ENCODE assay signal across 12 cellular contexts in genomic region chr6:35402136-35402855, GRCh38. TPM values are rescaled to one million over a fixed set of nuclear protein-coding genes. Genes with fewer than 3 reads are reported as not detected.
A peak's percentile ranks its signal among the peaks of the same experiment; 100 is the strongest.
DNase-seq lines count a peak whose midpoint lies in the region; ATAC-seq and TF ChIP-seq lines count a peak whose summit lies in the region.
"Had no signal": no experiment of that assay in that cellular context is flagged by ENCODE, and none has a peak within 500 bp of the region (broad histone marks: within the 10 kb centered on the region; RNA-seq: fewer than 3 reads in every experiment).

No MANE protein-coding gene starts in this region.

- POLR2A ChIA-PET in T-cell (lab: Charles Lee) = no interaction called here

- H3K9me3 ChIP-seq in lower lobe of right lung = no peaks in the 10 kb centered on the region
- H3K9me3 ChIP-seq: gastrocnemius medialis had no signal

- no peak overlapping the region for H3K4me3 ChIP-seq in lower lobe of right lung
- H3K4me3 ChIP-seq: gastrocnemius medialis had no signal

- intact Hi-C loops in lower lobe of right lung (cut with DNase I) (no loop called here), posterior vena cava (cut with DNase I) (no loop called here)

- TF ChIP-seq CTCF in C4-2B (conservative IDR thresholded peaks at IDR 0.05) (no peak), lower lobe of right lung (IDR thresholded peaks at IDR 0.05) (no peak)

- peak overlapping the region; percentile 23 to 36 for H3K27ac Mint-ChIP-seq in T-cell

- H3K27ac ChIP-seq in C4-2B (peak overlapping the region; percentile 13; the same call in 1 of the 2 replicates), lower lobe of right lung (no peak overlapping the region)
- H3K27ac ChIP-seq: gastrocnemius medialis had no signal

- no peak for DNase-seq in T-cell
- no peak for DNase-seq in lower lobe of right lung
- DNase-seq in posterior vena cava (ENCODE audit: low spot score) = no peak
- DNase-seq in stimulated activated CD4-positive, alpha-beta T cell treated with anti-CD3 and anti-CD28 coated beads, Interleukin-2, amount 100 ng/mL, for 48 hours = no peak
- DNase-seq: activated T-cell treated with anti-CD3 and anti-CD28 coated beads, Interleukin-2, amount 50 U/mL, for 4 hours; gastrocnemius medialis; mesenchymal stem cell; NCI-H1092 treated with DMSO at 0.1 percent for 48 hours had no signal

- H3K4me1 ChIP-seq in lower lobe of right lung = peaks cover 13% of the 10 kb centered on the region

- peaks cover 12% of the 10 kb centered on the region for H3K36me3 Mint-ChIP-seq in T-cell

- no peaks in the 10 kb centered on the region for H3K27me3 Mint-ChIP-seq in T-cell

- H3K36me3 ChIP-seq in lower lobe of right lung = peaks cover 3% of the 10 kb centered on the region
- H3K36me3 ChIP-seq: gastrocnemius medialis had no signal

- CTCF ChIA-PET in T-cell (lab: Charles Lee) = no interaction called here

- peaks cover 25 to 29% (median 27%) of the 10 kb centered on the region in 3 donors for H3K4me1 Mint-ChIP-seq in T-cell

- no peaks in the 10 kb centered on the region for H3K27me3 ChIP-seq in lower lobe of right lung (ENCODE audit: low read depth)
- H3K27me3 ChIP-seq: gastrocnemius medialis had no signal

- no peak overlapping the region for H3K4me3 Mint-ChIP-seq in T-cell
- H3K4me3 Mint-ChIP-seq: activated T-cell treated with anti-CD3 and anti-CD28 coated beads, Interleukin-2, amount 50 U/mL, for 4 hours had no signal

- H3K9me3 Mint-ChIP-seq in T-cell = no peaks in the 10 kb centered on the region
- H3K9me3 Mint-ChIP-seq: activated T-cell treated with anti-CD3 and anti-CD28 coated beads, Interleukin-2, amount 50 U/mL, for 4 hours had no signal

- ATAC-seq in GM19463 (IDR thresholded peaks at IDR 0.05; ENCODE audit: unreplicated experiment) = peak; percentile 53
- no peak for ATAC-seq in T-cell (replicated peaks in 1 of 4)
- peak; percentile 63 to 72 for ATAC-seq in lower lobe of right lung
- ATAC-seq in HG02759 (IDR thresholded peaks at IDR 0.05; ENCODE audit: unreplicated experiment) = no peak
- no peak for ATAC-seq in GM19455 (IDR thresholded peaks at IDR 0.05; ENCODE audit: unreplicated experiment)
- ATAC-seq: activated T-cell treated with anti-CD3 and anti-CD28 coated beads, Interleukin-2, amount 50 U/mL, for 4 hours had no signal

RNA-seq across cellular contexts. Expression of gene FANCE, which starts 49.8 kb away (rescaled TPM):
- 10 to 100 TPM in 3 of 5 donors, 1 to 10 TPM in 2; 5.6 to 12.8 (median 11.7) TPM for total RNA-seq in T-cell
- 9.0 TPM for total RNA-seq in lower lobe of right lung
- 1 to 10 TPM; 2.5 to 4.0 TPM for total RNA-seq in posterior vena cava

RNA-seq across cellular contexts. Expression of gene PPARD, which starts 59.9 kb away (rescaled TPM):
- total RNA-seq in T-cell (10 to 100 TPM; 36.8 to 41.3 (median 37.9) TPM), lower lobe of right lung (30.2 TPM), posterior vena cava (10 to 100 TPM; 16.3 to 19.8 TPM)

Comparison
In these comparisons a context has a peak if more than half of its experiments do, and no peak if none do; other contexts are left out.
1. ATAC-seq: peak in GM19463 (single experiment) and lower lobe of right lung (2 of 2); none in T-cell (0 of 4), HG02759 (single experiment) and GM19455 (single experiment).